In the genomic region with DNA sequence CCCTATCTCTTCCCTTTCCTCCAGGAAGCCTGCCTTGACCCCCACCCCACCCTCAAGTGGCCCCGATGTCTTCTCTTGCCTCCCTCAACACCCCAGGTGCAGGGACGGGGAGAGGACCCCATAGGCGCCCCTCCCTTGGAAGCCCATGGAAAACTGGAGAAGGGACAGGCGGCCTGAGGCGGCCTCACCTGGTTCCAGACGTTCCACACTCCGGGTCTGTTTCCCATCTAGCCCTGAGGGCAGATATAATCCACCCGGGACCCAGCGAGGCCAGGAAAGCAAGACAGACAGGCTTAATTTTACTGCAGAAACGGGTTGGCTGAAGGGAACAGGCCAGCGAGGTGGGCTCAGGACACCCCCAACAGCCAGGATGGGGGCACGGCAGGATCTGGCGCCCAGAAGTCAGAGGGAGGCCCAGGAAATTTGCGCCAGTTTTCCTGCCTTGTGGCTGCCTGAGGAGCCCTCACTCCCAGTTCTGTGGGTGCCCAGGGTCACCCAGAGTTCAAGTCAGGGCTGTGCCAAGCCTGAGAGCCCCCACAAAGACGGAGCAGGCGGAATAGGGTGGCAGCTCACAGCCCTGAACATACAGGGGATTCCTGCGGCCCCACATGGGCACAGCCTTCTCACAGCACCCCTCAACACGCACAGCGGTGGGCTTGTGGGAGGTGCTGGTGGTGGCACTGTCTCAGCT, we compare ENCODE assay signal across 9 cellular contexts. TPM values are rescaled to one million over a fixed set of nuclear protein-coding genes. Genes with fewer than 3 reads are reported as not detected.
DNase-seq lines count a peak whose midpoint lies in the region; ATAC-seq, FAIRE-seq and TF ChIP-seq lines count a peak whose summit lies in the region.
"Had no signal": no experiment of that assay in that cellular context is flagged by ENCODE, and none has a peak within 500 bp of the region (broad histone marks: within the 10 kb centered on the region; RNA-seq: fewer than 3 reads in every experiment).

No MANE protein-coding gene starts in this region.

- H3K4me1 ChIP-seq in A549 = peaks cover 13% of the 10 kb centered on the region
- H3K4me1 ChIP-seq in effector memory CD4-positive, alpha-beta T cell (ENCODE audit: control insufficient read depth, insufficient read depth, low read length, poor library complexity, severe bottlenecking) = peaks cover 24% of the 10 kb centered on the region

- WGBS in A549 (ENCODE audit: missing lambda C conversion rate) = 85% methylated on average over 16 of the region's 19 CpGs

- TF ChIP-seq POLR2A in A549 (IDR thresholded peaks at IDR 0.05; ENCODE audit: low read length) = no peak

- H3K36me3 Mint-ChIP-seq in IgD-negative memory B cell (no peaks in the 10 kb centered on the region), nephron (ENCODE audit: low read depth) (no peaks in the 10 kb centered on the region)

- no peak for FAIRE-seq in A549 (lab: Jason Lieb, UNC)

- H3K9me3 ChIP-seq in A549 = no peaks in the 10 kb centered on the region
- H3K9me3 ChIP-seq in effector memory CD4-positive, alpha-beta T cell (ENCODE audit: control insufficient read depth, low read length) = no peaks in the 10 kb centered on the region

- H3K27me3 Mint-ChIP-seq in IgD-negative memory B cell (no peaks in the 10 kb centered on the region), nephron (ENCODE audit: low read depth) (peaks cover 50% of the 10 kb centered on the region)

- no peak for ATAC-seq in A549
- ATAC-seq in GM21723 (IDR thresholded peaks at IDR 0.05; ENCODE audit: unreplicated experiment) = no peak

- CTCF ChIA-PET in A549 (lab: Yijun Ruan, JAX) = interaction anchor here (0.6 to 1.8 kb wide), 4 partner anchors 9 to 31 kb away, joined by 3 to 7 read pairs (median 3); no protein-coding TSS in a partner anchor

- H3K4me3 Mint-ChIP-seq in IgD-negative memory B cell (peak overlapping the region; percentile 57 to 84 (median 74)), nephron (peak overlapping the region; percentile 72 to 80 (median 78))

- H3K4me3 ChIP-seq in A549 = no peak overlapping the region; the same call in 2 of the 3 replicates
- H3K4me3 ChIP-seq in effector memory CD4-positive, alpha-beta T cell (ENCODE audit: insufficient read depth, low read depth, low read length, poor library complexity, severe bottlenecking) = no peak overlapping the region

- peak overlapping the region; percentile 100; the same call in 2 of the 3 replicates for H3K4me2 ChIP-seq in A549

- TF ChIP-seq RAD21 in A549 (conservative IDR thresholded peaks at IDR 0.05 in 1 of 2, IDR thresholded peaks at IDR 0.05 in 1 of 2) = no peak

- H3K4me1 Mint-ChIP-seq in IgD-negative memory B cell (peaks cover 0 to 22% (median 12%) of the 10 kb centered on the region in 3 donors), nephron (peaks cover 5% of the 10 kb centered on the region)

- H3K9me3 Mint-ChIP-seq in IgD-negative memory B cell = no peaks in the 10 kb centered on the region
- no peaks in the 10 kb centered on the region for H3K9me3 Mint-ChIP-seq in nephron

- no peak for TF ChIP-seq CTCF in A549 (IDR thresholded peaks at IDR 0.05)
- no peak for TF ChIP-seq CTCF in nephron (IDR thresholded peaks at IDR 0.05; ENCODE audit: unreplicated experiment in 3 of 3)

- no peaks in the 10 kb centered on the region for H3K36me3 ChIP-seq in effector memory CD4-positive, alpha-beta T cell (ENCODE audit: control insufficient read depth, insufficient read depth, low read length)

- no peak overlapping the region; a peak in 1 of 6 replicates for H3K27ac ChIP-seq in A549
- H3K27ac ChIP-seq in effector memory CD4-positive, alpha-beta T cell (ENCODE audit: insufficient read depth, low read length, poor library complexity, severe bottlenecking) = peak overlapping the region; percentile 78

- POLR2A ChIA-PET in A549 (lab: Yijun Ruan, JAX) = no interaction called here

- H3K27ac Mint-ChIP-seq in IgD-negative memory B cell (peak overlapping the region in 1 of 3 donors; percentile 16), nephron (peak overlapping the region in 1 of 3 experiments; percentile 68)

- DNase-seq in A549 (ENCODE audit: low read depth in 1 of 2, low spot score in 1 of 2) (no peak), kidney tubule cell (ENCODE audit: low spot score) (no peak), NCI-H446 (lab: John Stamatoyannopoulos, UW) (no peak)
- DNase-seq in effector memory CD4-positive, alpha-beta T cell = no peak
- no peak for DNase-seq in stimulated activated CD4-positive, alpha-beta T cell treated with anti-CD3 and anti-CD28 coated beads, Interleukin-12 subunit alpha, Interleukin-12 subunit beta, amount 100 ng/mL, for 4 hours
- DNase-seq: stimulated activated CD4-positive, alpha-beta T cell treated with anti-CD3 and anti-CD28 coated beads, Interleukin-1b, Interleukin-23, amount 100 ng/mL, for 48 hours had no signal

- H3K27me3 ChIP-seq in effector memory CD4-positive, alpha-beta T cell (replicated peaks; ENCODE audit: control insufficient read depth, insufficient read depth, low read length, poor library complexity, severe bottlenecking) = no peaks in the 10 kb centered on the region

- no peak for TF ChIP-seq EP300 in A549 (IDR thresholded peaks at IDR 0.05)

TF ChIP-seq in A549, 52 proteins besides CTCF, POLR2A, EP300 and RAD21:
- no peak for TF ChIP-seq HDAC2 (IDR thresholded peaks at IDR 0.05)

RNA-seq across cellular contexts. Expression of a gene that starts 3.0 kb away (rescaled TPM):
- polyA plus RNA-seq in A549 (2011; rRNA removed) = 27.7 and 27.8 TPM in 2 replicates
- 72.5 and 84.6 TPM in 2 replicates for polyA plus RNA-seq in A549 (2012; cell fraction: cytosol; rRNA removed)
- 85.6 and 86.4 TPM in 2 replicates for polyA plus RNA-seq in A549 (2012; cell fraction: nucleus; rRNA removed)
- 56.6 to 66.4 TPM (median 58.6 TPM) in 3 replicates for polyA plus RNA-seq in A549 (2017; fragmentation: RNase III; extraction: RNeasy Plus Mini Kit Qiagen cat#74134 plus additional on column Dnase treatment)
- polyA minus RNA-seq in A549 (2011; rRNA and poly(A)+ RNA removed) = 5.3 and 13.2 TPM in 2 replicates
- polyA plus RNA-seq in IgD-negative memory B cell = 130 TPM

RNA-seq across cellular contexts. Expression of a gene that starts 23.8 kb away (rescaled TPM):
- polyA plus RNA-seq in A549 (2011; rRNA removed) = 12.1 and 13.9 TPM in 2 replicates
- polyA plus RNA-seq in A549 (2012; cell fraction: cytosol; rRNA removed) = 29.6 and 41.7 TPM in 2 replicates
- 51.5 and 77.9 TPM in 2 replicates for polyA plus RNA-seq in A549 (2012; cell fraction: nucleus; rRNA removed)
- polyA plus RNA-seq in A549 (2017; fragmentation: RNase III; extraction: RNeasy Plus Mini Kit Qiagen cat#74134 plus additional on column Dnase treatment) = 22.3 to 25.9 TPM (median 23.4 TPM) in 3 replicates
- 21.8 and 27.1 TPM in 2 replicates for polyA minus RNA-seq in A549 (2011; rRNA and poly(A)+ RNA removed)
- polyA plus RNA-seq in IgD-negative memory B cell = not detected

RNA-seq across cellular contexts. Expression of a gene that starts 24.0 kb away (rescaled TPM):
- 0.66 and 0.70 TPM in 2 replicates for polyA plus RNA-seq in A549 (2011; rRNA removed)
- polyA plus RNA-seq in A549 (2012; cell fraction: cytosol; rRNA removed) = 0.26 and 0.32 TPM in 2 replicates
- 6.3 and 6.6 TPM in 2 replicates for polyA plus RNA-seq in A549 (2012; cell fraction: nucleus; rRNA removed)
- polyA plus RNA-seq in A549 (2017; fragmentation: RNase III; extraction: RNeasy Plus Mini Kit Qiagen cat#74134 plus additional on column Dnase treatment) = 0.50 to 0.55 TPM (median 0.51 TPM) in 3 replicates
- 0.44 and 0.58 TPM in 2 replicates for polyA minus RNA-seq in A549 (2011; rRNA and poly(A)+ RNA removed)
- 4.9 TPM for polyA plus RNA-seq in IgD-negative memory B cell

RNA-seq across cellular contexts. Expression of a gene that starts 32.3 kb away (rescaled TPM):
- polyA plus RNA-seq in A549 (2011; rRNA removed) = 23.4 and 28.9 TPM in 2 replicates
- 43.5 and 48.7 TPM in 2 replicates for polyA plus RNA-seq in A549 (2012; cell fraction: cytosol; rRNA removed)
- 275 TPM in 2 replicates for polyA plus RNA-seq in A549 (2012; cell fraction: nucleus; rRNA removed)
- 34.3 to 39.4 TPM (median 38.9 TPM) in 3 replicates for polyA plus RNA-seq in A549 (2017; fragmentation: RNase III; extraction: RNeasy Plus Mini Kit Qiagen cat#74134 plus additional on column Dnase treatment)
- 40.7 and 47.5 TPM in 2 replicates for polyA minus RNA-seq in A549 (2011; rRNA and poly(A)+ RNA removed)
- 10.9 TPM for polyA plus RNA-seq in IgD-negative memory B cell

RNA-seq across cellular contexts. Expression of a gene that starts 48.5 kb away (rescaled TPM):
- polyA plus RNA-seq in A549 (2011; rRNA removed) = 5.1 and 5.3 TPM in 2 replicates
- 27.5 and 33.3 TPM in 2 replicates for polyA plus RNA-seq in A549 (2012; cell fraction: cytosol; rRNA removed)
- 143 and 178 TPM in 2 replicates for polyA plus RNA-seq in A549 (2012; cell fraction: nucleus; rRNA removed)
- polyA plus RNA-seq in A549 (2017; fragmentation: RNase III; extraction: RNeasy Plus Mini Kit Qiagen cat#74134 plus additional on column Dnase treatment) = 20.4 to 28.0 TPM (median 27.5 TPM) in 3 replicates
- polyA minus RNA-seq in A549 (2011; rRNA and poly(A)+ RNA removed) = 2.2 and 2.6 TPM in 2 replicates
- not detected for polyA plus RNA-seq in IgD-negative memory B cell

Comparison
In these comparisons a context has a peak if more than half of its experiments do, and no peak if none do; other contexts are left out.
1. RNA of a gene that starts 23.8 kb away (polyA plus RNA-seq): 12.1 to 77.9 TPM in A549; not detected in IgD-negative memory B cell (single experiment); every median in the first group is over 10 times any median in the second.